In the genomic region with DNA sequence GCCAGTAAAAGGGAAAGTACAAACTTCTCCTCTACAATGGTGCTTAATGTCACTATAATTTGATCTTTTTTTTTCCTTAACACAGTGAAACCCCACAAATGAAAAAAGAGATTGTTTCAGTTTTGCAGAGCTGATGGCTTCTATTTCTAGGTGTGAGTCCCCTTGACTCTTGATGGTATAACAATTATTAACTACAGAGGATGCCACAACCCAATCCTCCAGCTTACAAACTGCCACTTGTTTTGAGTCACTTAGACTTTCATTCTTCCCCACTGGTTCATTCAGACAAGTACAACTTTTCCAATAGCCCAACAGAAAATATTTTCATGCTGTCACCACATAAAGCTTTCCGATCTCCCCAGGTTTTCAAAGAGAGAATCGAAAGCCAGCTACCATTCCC, we compare ENCODE assay signal across 16 cellular contexts.
A peak's percentile ranks its signal among the peaks of the same experiment; 100 is the strongest.
DNase-seq lines count a peak whose midpoint lies in the region; ATAC-seq lines count a peak whose summit lies in the region.
"Had no signal": no experiment of that assay in that cellular context is flagged by ENCODE, and none has a peak within 500 bp of the region (broad histone marks: within the 10 kb centered on the region; RNA-seq: fewer than 3 reads in every experiment).

No MANE protein-coding gene starts in this region.

- ATAC-seq in GM19043 (IDR thresholded peaks at IDR 0.05; ENCODE audit: low read depth, unreplicated experiment): peak; percentile 59
- peak; percentile 71 for ATAC-seq in HG02678 (IDR thresholded peaks at IDR 0.05; ENCODE audit: unreplicated experiment)
- peak; percentile 88 for ATAC-seq in HG03432 (IDR thresholded peaks at IDR 0.05; ENCODE audit: unreplicated experiment)
- no peak for ATAC-seq in Right ventricle myocardium inferior
- ATAC-seq in left colon: no peak
- ATAC-seq: T-helper 17 cell had no signal

- in situ Hi-C loops in ACHN (cut with HindIII; ENCODE audit: low pct_ligation_motif_present, low pct_unique_long_range_greater_than_20kb, low sequenced_read_pairs): no loop called here

- DNase-seq in ACHN (peak; percentile 10), NCI-H1048 (lab: John Stamatoyannopoulos, UW) (no peak), cerebellar nuclear complex (lab: John Stamatoyannopoulos, UW) (no peak), Right ventricle myocardium inferior (ENCODE audit: missing footprints) (no peak), left colon (no peak)
- DNase-seq: CD8-positive, alpha-beta memory T cell; IMR-90; Kasumi-1; NCI-H1417; NCI-H2029 treated with DMSO at 0.1 percent for 48 hours; NCI-H510A; SIG-M5; T-helper 17 cell had no signal

- intact Hi-C loops in Right ventricle myocardium inferior (cut with DNase I): no loop called here
- intact Hi-C loops in left colon (cut with DNase I, micrococcal nuclease): no loop called here

Comparison
In these comparisons a context has a peak if more than half of its experiments do, and no peak if none do; other contexts are left out.
1. ATAC-seq: peak in GM19043 (single experiment), HG02678 (single experiment) and HG03432 (single experiment); none in Right ventricle myocardium inferior (single experiment) and left colon (single experiment).